8 cellular contexts compared by ENCODE assay signal in the genomic region with DNA sequence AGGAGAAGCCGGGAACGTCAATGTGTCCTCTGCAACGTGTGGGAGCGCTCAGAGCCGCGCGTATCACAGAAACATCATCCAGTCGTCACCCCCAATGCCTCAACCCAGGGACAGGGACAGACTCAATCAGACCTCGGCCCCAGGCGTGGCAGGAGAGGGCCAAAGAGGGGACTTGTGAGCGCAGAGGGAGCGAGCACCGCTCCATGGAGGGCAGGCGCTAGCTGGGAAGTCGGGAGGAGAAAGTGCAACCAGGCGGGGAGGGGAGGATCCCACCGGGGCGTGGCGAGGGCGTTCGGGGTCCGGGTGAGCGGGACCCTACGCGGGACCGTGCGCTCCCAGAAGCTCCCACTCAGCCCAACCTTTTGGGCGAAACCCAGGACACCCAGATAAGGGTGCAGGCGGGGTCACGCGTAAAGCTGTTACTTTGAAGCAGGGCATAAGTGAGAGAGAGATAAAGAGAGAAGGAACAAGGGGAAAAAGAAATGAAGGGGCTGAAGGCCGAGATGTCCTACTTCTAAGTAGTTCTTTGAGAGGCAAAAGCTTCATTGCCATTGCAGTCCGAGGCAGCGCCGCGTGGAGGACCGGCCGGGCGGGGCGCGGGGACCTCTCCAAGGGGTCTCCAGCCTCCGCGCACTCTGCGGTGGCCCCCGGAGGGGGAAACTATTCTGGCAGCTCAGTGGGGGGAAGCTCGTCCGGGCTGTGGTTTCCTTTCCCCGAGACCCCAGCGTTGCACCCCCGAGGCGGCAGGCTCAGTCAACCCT. TPM values are rescaled to one million over a fixed set of nuclear protein-coding genes. Genes with fewer than 3 reads are reported as not detected.
DNase-seq lines count a peak whose midpoint lies in the region; ATAC-seq and TF ChIP-seq lines count a peak whose summit lies in the region.

No MANE protein-coding gene starts in this region.

- no peaks in the 10 kb centered on the region for H3K9me3 Mint-ChIP-seq in activated naive CD8-positive, alpha-beta T cell treated with anti-CD3 and anti-CD28 coated beads, Interleukin-2, amount 50 U/mL, for 24 hours

- peaks cover 56% of the 10 kb centered on the region for H3K4me1 ChIP-seq in left ventricle myocardium inferior

- H3K36me3 Mint-ChIP-seq in activated naive CD8-positive, alpha-beta T cell treated with anti-CD3 and anti-CD28 coated beads, Interleukin-2, amount 50 U/mL, for 24 hours (ENCODE audit: low read depth): no peaks in the 10 kb centered on the region

- no peaks in the 10 kb centered on the region for H3K27me3 ChIP-seq in left ventricle myocardium inferior (ENCODE audit: low read depth)

- H3K27ac Mint-ChIP-seq in activated naive CD8-positive, alpha-beta T cell treated with anti-CD3 and anti-CD28 coated beads, Interleukin-2, amount 50 U/mL, for 24 hours: peak overlapping the region; percentile 84

- peaks cover 63% of the 10 kb centered on the region for H3K27me3 Mint-ChIP-seq in activated naive CD8-positive, alpha-beta T cell treated with anti-CD3 and anti-CD28 coated beads, Interleukin-2, amount 50 U/mL, for 24 hours

- peak overlapping the region; percentile 88 for H3K27ac ChIP-seq in left ventricle myocardium inferior (replicated peaks)

- DNase-seq in activated naive CD4-positive, alpha-beta T cell treated with Interleukin-2 at 50 U/mL for 16 hours: peak; percentile 10
- DNase-seq in activated naive CD4-positive, alpha-beta T cell (lab: John Stamatoyannopoulos, UW): no peak
- DNase-seq in NCI-H69 (lab: John Stamatoyannopoulos, UW) (peak; percentile 83), left ventricle myocardium inferior (peak; percentile 43), pons (ENCODE audit: low spot score) (peak; percentile 36)
- DNase-seq in activated naive CD8-positive, alpha-beta T cell treated with anti-CD3 and anti-CD28 coated beads, Interleukin-2, amount 50 U/mL, for 24 hours: peak; percentile 27
- no peak for DNase-seq in effector CD8-positive, alpha-beta T cell (lab: John Stamatoyannopoulos, UW)

- no peak for TF ChIP-seq CTCF in left ventricle myocardium inferior (IDR thresholded peaks at IDR 0.05; ENCODE audit: borderline replicate concordance)

- peak overlapping the region; percentile 96 for H3K4me3 Mint-ChIP-seq in activated naive CD8-positive, alpha-beta T cell treated with anti-CD3 and anti-CD28 coated beads, Interleukin-2, amount 50 U/mL, for 24 hours

- TF ChIP-seq POLR2A in GM18505 (IDR thresholded peaks at IDR 0.05; ENCODE audit: borderline replicate concordance, extremely low read depth, insufficient read depth, insufficient read length): no peak

- ATAC-seq in activated naive CD8-positive, alpha-beta T cell treated with anti-CD3 and anti-CD28 coated beads, Interleukin-2, amount 50 U/mL, for 24 hours: peak; percentile 38
- no peak for ATAC-seq in GM18505 (IDR thresholded peaks at IDR 0.05; ENCODE audit: unreplicated experiment)

- H3K4me3 ChIP-seq in left ventricle myocardium inferior: peak overlapping the region; percentile 93

- no peaks in the 10 kb centered on the region for H3K36me3 ChIP-seq in left ventricle myocardium inferior

- intact Hi-C loops in left ventricle myocardium inferior (cut with micrococcal nuclease): no loop called here

- no peaks in the 10 kb centered on the region for H3K9me3 ChIP-seq in left ventricle myocardium inferior (replicated peaks)

- H3K4me1 Mint-ChIP-seq in activated naive CD8-positive, alpha-beta T cell treated with anti-CD3 and anti-CD28 coated beads, Interleukin-2, amount 50 U/mL, for 24 hours: peaks cover 20% of the 10 kb centered on the region

RNA-seq across cellular contexts. Expression of a gene that starts 0.9 kb away (rescaled TPM):
- 22.9 TPM for total RNA-seq in left ventricle myocardium inferior

RNA-seq across cellular contexts. Expression of a gene that starts 29.7 kb away (rescaled TPM):
- 19.7 TPM for total RNA-seq in left ventricle myocardium inferior

Comparison
In these comparisons a context has a peak if more than half of its experiments do, and no peak if none do; other contexts are left out.
1. DNase-seq: peak in activated naive CD4-positive, alpha-beta T cell treated with Interleukin-2 at 50 U/mL for 16 hours (single experiment), NCI-H69 (single experiment), activated naive CD8-positive, alpha-beta T cell treated with anti-CD3 and anti-CD28 coated beads, Interleukin-2, amount 50 U/mL, for 24 hours (single experiment), left ventricle myocardium inferior (single experiment) and pons (single experiment); none in activated naive CD4-positive, alpha-beta T cell (0 of 4) and effector CD8-positive, alpha-beta T cell (single experiment).